8 cellular contexts compared by ENCODE assay signal in genomic region chr7:140696679-140697446, GRCh38. TPM values are rescaled to one million over a fixed set of nuclear protein-coding genes. Genes with fewer than 3 reads are reported as not detected.
A peak's percentile ranks its signal among the peaks of the same experiment; 100 is the strongest.
DNase-seq lines count a peak whose midpoint lies in the region; ATAC-seq and TF ChIP-seq lines count a peak whose summit lies in the region.

Gene NDUFB2, plus strand, starts transcription at chr7:140696708. Its CDS starts 37 bp downstream, at chr7:140696745.

- peaks cover 46% of the 10 kb centered on the region for H3K79me2 ChIP-seq in hepatocyte

- H3K27me3 ChIP-seq in hepatocyte, result no peaks in the 10 kb centered on the region

- peak within 1 kb of the TSS; percentile 79 for H3K4me3 ChIP-seq in hepatocyte

- H4K20me1 ChIP-seq in hepatocyte (ENCODE audit: insufficient read depth, poor library complexity, severe bottlenecking), result peaks cover 9% of the 10 kb centered on the region

- H2AFZ ChIP-seq in hepatocyte, result peak within 1 kb of the TSS; percentile 59

- peak within 1 kb of the TSS; percentile 94 for H3K4me2 ChIP-seq in hepatocyte

- peak within 1 kb of the TSS; percentile 99 for H3K27ac ChIP-seq in hepatocyte

- under 1% methylated on average over 65 of the region's 82 CpGs for WGBS in hepatocyte (ENCODE audit: low lambda C conversion rate, missing lambda C conversion rate)

- no peaks in the 10 kb centered on the region for H3K36me3 ChIP-seq in hepatocyte (replicated peaks; ENCODE audit: insufficient read depth, low read depth)

- TF ChIP-seq CTCF in hepatocyte (IDR thresholded peaks at IDR 0.05; ENCODE audit: poor library complexity), result no peak

- H3K9me2 ChIP-seq in hepatocyte (replicated peaks; ENCODE audit: insufficient read depth), result no peaks in the 10 kb centered on the region

- peak; percentile 93 for ATAC-seq in HG02642 (IDR thresholded peaks at IDR 0.05; ENCODE audit: poor library complexity, unreplicated experiment)

- DNase-seq in NCI-H1436 (lab: John Stamatoyannopoulos, UW) (peak; percentile 75), NCI-H1436 treated with DMSO at 0.1 percent for 48 hours (lab: John Stamatoyannopoulos, UW) (no peak), NCI-H1105 (lab: John Stamatoyannopoulos, UW) (peak; percentile 84), astrocyte of the hippocampus (ENCODE audit: low read depth, low spot score) (peak; percentile 94), hepatocyte (ENCODE audit: low spot score) (peak; percentile 89), renal cortical epithelial cell (ENCODE audit: low read depth) (peak; percentile 55)

- no peaks in the 10 kb centered on the region for H3K9me3 ChIP-seq in hepatocyte (ENCODE audit: low read depth)

- H3K4me1 ChIP-seq in hepatocyte (ENCODE audit: insufficient read depth), result peaks cover 16% of the 10 kb centered on the region

- intact Hi-C loops in T-helper 1 cell treated with Interleukin-12 subunit alpha and Interleukin-12 subunit beta and Interleukin-4 antibody, amounts not matched to agents 30 ng/mL and 1 ng/mL, for 36 hours (cut with micrococcal nuclease), result loop anchor here (1.0 to 10.0 kb wide), 13 partner anchors 24 to 1041 kb away; partner anchors contain the start of genes AGK, MKRN1, MRPS33 and PARP12

RNA-seq across cellular contexts. Expression of gene NDUFB2, which starts in this region (rescaled TPM):
- 162 and 169 TPM in 2 replicates for total RNA-seq in T-helper 1 cell treated with Interleukin-12 subunit alpha and Interleukin-12 subunit beta and Interleukin-4 antibody, amounts not matched to agents 30 ng/mL and 1 ng/mL, for 36 hours
- total RNA-seq in hepatocyte (343 and 372 TPM in 2 replicates), renal cortical epithelial cell (208 and 306 TPM in 2 replicates)
- 312 and 379 TPM in 2 replicates for polyA plus RNA-seq in hepatocyte
